1 cellular context compared by ENCODE assay signal in the genomic region with DNA sequence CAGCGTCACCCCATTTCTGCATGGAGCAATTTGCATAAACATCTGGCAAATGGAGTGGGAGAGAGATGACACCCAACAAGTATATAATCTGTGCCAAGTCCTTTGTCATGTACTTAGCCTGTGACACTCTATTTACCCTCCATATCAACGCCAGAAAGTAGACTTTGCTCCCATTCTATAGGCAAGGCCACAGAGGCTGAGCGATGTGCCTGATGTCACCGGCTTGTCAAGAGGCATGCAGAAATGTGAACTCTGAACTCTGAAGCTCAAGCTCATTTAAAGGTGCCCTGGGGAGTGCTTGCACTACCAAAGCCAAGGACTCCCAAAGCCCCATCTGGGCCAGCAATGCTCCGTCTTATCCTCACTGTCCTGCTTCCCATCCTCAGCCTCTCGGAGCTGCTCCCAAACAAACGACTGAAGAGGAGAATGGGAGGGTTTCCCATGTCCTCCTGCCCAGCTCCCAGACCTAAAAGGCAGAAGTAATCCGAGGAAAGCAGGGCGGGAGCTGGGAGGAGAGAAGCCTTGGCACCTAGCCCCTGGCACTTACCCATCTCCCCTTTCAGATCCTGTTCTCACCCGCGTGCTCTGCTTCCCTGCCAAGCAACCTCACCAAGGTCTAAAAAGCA.
A peak's percentile ranks its signal among the peaks of the same experiment; 100 is the strongest.
TF ChIP-seq lines count a peak whose summit lies in the region.

No MANE protein-coding gene starts in this region.

TF ChIP-seq in HepG2, 621 proteins besides CTCF, POLR2A, EP300 and RAD21 (continued from another document and continues in another):
- TF ChIP-seq, protein P1, sequence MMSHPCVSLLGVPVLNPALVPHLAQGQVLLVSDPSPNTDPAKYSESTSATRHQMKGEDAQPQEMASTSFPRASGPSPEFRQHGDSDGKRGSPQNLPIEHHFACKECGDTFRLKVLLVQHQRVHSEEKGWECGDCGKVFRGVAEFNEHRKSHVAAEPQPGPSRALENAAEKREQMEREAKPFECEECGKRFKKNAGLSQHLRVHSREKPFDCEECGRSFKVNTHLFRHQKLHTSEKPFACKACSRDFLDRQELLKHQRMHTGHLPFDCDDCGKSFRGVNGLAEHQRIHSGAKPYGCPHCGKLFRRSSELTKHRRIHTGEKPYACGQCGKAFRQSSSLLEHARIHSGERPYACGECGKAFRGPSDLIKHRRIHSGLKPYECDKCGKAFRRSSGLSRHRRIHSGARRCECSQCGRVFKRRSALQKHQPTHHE (CRISPR knock-in tag; IDR thresholded peaks at IDR 0.05; ENCODE audit: borderline replicate concordance) = no peak
- TF ChIP-seq, protein P2, sequence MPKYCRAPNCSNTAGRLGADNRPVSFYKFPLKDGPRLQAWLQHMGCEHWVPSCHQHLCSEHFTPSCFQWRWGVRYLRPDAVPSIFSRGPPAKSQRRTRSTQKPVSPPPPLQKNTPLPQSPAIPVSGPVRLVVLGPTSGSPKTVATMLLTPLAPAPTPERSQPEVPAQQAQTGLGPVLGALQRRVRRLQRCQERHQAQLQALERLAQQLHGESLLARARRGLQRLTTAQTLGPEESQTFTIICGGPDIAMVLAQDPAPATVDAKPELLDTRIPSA (CRISPR knock-in tag; IDR thresholded peaks at IDR 0.05; ENCODE audit: borderline replicate concordance) = no peak
- TF ChIP-seq ONECUT2 (CRISPR knock-in tag; IDR thresholded peaks at IDR 0.05) = 0 out of 2 replicates have a peak, but pooled peaks have one; percentile 42
- 0 out of 2 replicates have a peak, but pooled peaks have one; percentile 47 for TF ChIP-seq ZFP37 (CRISPR knock-in tag; IDR thresholded peaks at IDR 0.05; ENCODE audit: borderline replicate concordance)
- TF ChIP-seq, protein P3, sequence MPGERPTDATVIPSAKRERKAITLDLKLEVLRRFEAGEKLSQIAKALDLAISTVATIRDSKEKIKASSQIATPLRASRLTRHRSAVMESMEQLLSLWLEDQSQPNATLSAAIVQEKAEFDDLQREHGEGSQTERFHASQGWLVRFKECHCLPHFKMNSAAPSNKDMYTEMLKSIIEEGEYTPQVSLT (CRISPR knock-in tag; IDR thresholded peaks at IDR 0.05; ENCODE audit: borderline replicate concordance, low read depth) = no peak
- TF ChIP-seq NFIC (IDR thresholded peaks at IDR 0.05; ENCODE audit: low read length) = no peak
- peak; percentile 61 for TF ChIP-seq SOX13 (IDR thresholded peaks at IDR 0.05)
- TF ChIP-seq SOX13 (CRISPR knock-in tag; conservative IDR thresholded peaks at IDR 0.05 in 1 of 2, IDR thresholded peaks at IDR 0.05 in 1 of 2) = peak in 1 of 2 experiments; percentile 91; a peak in 2 of 4 replicates
- TF ChIP-seq, protein P4, sequence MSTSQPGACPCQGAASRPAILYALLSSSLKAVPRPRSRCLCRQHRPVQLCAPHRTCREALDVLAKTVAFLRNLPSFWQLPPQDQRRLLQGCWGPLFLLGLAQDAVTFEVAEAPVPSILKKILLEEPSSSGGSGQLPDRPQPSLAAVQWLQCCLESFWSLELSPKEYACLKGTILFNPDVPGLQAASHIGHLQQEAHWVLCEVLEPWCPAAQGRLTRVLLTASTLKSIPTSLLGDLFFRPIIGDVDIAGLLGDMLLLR (CRISPR knock-in tag; IDR thresholded peaks at IDR 0.05) = no peak
- no peak for TF ChIP-seq ZNF549 (CRISPR knock-in tag; IDR thresholded peaks at IDR 0.05)
- TF ChIP-seq, protein P5, sequence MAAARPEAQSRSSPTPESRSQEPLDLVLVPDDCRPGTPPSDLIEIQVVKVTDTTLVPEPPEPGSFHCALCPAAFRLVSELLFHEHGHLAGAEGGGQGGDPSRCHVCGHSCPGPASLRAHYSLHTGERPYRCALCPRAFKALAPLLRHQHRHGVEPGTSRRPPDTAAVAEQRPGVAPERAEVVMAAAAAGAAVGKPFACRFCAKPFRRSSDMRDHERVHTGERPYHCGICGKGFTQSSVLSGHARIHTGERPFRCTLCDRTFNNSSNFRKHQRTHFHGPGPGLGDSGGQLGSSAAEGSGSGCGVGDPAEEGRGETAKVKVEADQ (CRISPR knock-in tag; IDR thresholded peaks at IDR 0.05; ENCODE audit: borderline replicate concordance) = no peak; the same call in 1 of the 2 replicates
- peak; percentile 81 for TF ChIP-seq FOXJ3 (CRISPR knock-in tag; IDR thresholded peaks at IDR 0.05; ENCODE audit: borderline replicate concordance)
- no peak for TF ChIP-seq HOXA9 (CRISPR knock-in tag; IDR thresholded peaks at IDR 0.05; ENCODE audit: borderline replicate concordance)
- TF ChIP-seq ZMYM4 (CRISPR knock-in tag; IDR thresholded peaks at IDR 0.05) = peak; percentile 83
- 0 out of 2 replicates have a peak, but pooled peaks have one; percentile 40 for TF ChIP-seq CHD4 (IDR thresholded peaks at IDR 0.05; ENCODE audit: borderline replicate concordance, low read length)
- TF ChIP-seq MYNN (CRISPR knock-in tag; IDR thresholded peaks at IDR 0.05; ENCODE audit: low read depth) = no peak
- TF ChIP-seq ZSCAN30 (CRISPR knock-in tag; IDR thresholded peaks at IDR 0.05) = 0 out of 2 replicates have a peak, but pooled peaks have one; percentile 45
- TF ChIP-seq NAIF1 (CRISPR knock-in tag; IDR thresholded peaks at IDR 0.05; ENCODE audit: borderline replicate concordance) = 0 out of 2 replicates have a peak, but pooled peaks have one; percentile 21
- TF ChIP-seq HOXA5 (CRISPR knock-in tag; IDR thresholded peaks at IDR 0.05) = peak; percentile 63; the same call in 1 of the 2 replicates
- TF ChIP-seq, protein P6, sequence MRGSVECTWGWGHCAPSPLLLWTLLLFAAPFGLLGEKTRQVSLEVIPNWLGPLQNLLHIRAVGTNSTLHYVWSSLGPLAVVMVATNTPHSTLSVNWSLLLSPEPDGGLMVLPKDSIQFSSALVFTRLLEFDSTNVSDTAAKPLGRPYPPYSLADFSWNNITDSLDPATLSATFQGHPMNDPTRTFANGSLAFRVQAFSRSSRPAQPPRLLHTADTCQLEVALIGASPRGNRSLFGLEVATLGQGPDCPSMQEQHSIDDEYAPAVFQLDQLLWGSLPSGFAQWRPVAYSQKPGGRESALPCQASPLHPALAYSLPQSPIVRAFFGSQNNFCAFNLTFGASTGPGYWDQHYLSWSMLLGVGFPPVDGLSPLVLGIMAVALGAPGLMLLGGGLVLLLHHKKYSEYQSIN (CRISPR knock-in tag; IDR thresholded peaks at IDR 0.05; ENCODE audit: borderline replicate concordance) = no peak
- peak; percentile 87 for TF ChIP-seq RARA (CRISPR knock-in tag; IDR thresholded peaks at IDR 0.05)
- TF ChIP-seq NFKBIZ (CRISPR knock-in tag; IDR thresholded peaks at IDR 0.05) = no peak
- TF ChIP-seq, protein P7, sequence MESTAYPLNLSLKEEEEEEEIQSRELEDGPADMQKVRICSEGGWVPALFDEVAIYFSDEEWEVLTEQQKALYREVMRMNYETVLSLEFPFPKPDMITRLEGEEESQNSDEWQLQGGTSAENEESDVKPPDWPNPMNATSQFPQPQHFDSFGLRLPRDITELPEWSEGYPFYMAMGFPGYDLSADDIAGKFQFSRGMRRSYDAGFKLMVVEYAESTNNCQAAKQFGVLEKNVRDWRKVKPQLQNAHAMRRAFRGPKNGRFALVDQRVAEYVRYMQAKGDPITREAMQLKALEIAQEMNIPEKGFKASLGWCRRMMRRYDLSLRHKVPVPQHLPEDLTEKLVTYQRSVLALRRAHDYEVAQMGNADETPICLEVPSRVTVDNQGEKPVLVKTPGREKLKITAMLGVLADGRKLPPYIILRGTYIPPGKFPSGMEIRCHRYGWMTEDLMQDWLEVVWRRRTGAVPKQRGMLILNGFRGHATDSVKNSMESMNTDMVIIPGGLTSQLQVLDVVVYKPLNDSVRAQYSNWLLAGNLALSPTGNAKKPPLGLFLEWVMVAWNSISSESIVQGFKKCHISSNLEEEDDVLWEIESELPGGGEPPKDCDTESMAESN (CRISPR knock-in tag; conservative IDR thresholded peaks at IDR 0.05) = peak; percentile 42; the same call in 1 of the 2 replicates
- peak; percentile 70 for TF ChIP-seq ZBTB38 (CRISPR knock-in tag; IDR thresholded peaks at IDR 0.05)
- no peak for TF ChIP-seq PAWR (CRISPR knock-in tag; IDR thresholded peaks at IDR 0.05; ENCODE audit: borderline replicate concordance)
- no peak for TF ChIP-seq ASH2L (IDR thresholded peaks at IDR 0.05; ENCODE audit: insufficient read length, low read depth, low read length)
- TF ChIP-seq FOXM1 (CRISPR knock-in tag; IDR thresholded peaks at IDR 0.05) = no peak
- TF ChIP-seq, protein P8, sequence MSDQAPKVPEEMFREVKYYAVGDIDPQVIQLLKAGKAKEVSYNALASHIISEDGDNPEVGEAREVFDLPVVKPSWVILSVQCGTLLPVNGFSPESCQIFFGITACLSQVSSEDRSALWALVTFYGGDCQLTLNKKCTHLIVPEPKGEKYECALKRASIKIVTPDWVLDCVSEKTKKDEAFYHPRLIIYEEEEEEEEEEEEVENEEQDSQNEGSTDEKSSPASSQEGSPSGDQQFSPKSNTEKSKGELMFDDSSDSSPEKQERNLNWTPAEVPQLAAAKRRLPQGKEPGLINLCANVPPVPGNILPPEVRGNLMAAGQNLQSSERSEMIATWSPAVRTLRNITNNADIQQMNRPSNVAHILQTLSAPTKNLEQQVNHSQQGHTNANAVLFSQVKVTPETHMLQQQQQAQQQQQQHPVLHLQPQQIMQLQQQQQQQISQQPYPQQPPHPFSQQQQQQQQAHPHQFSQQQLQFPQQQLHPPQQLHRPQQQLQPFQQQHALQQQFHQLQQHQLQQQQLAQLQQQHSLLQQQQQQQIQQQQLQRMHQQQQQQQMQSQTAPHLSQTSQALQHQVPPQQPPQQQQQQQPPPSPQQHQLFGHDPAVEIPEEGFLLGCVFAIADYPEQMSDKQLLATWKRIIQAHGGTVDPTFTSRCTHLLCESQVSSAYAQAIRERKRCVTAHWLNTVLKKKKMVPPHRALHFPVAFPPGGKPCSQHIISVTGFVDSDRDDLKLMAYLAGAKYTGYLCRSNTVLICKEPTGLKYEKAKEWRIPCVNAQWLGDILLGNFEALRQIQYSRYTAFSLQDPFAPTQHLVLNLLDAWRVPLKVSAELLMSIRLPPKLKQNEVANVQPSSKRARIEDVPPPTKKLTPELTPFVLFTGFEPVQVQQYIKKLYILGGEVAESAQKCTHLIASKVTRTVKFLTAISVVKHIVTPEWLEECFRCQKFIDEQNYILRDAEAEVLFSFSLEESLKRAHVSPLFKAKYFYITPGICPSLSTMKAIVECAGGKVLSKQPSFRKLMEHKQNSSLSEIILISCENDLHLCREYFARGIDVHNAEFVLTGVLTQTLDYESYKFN (CRISPR knock-in tag; conservative IDR thresholded peaks at IDR 0.05) = peak; percentile 98
- TF ChIP-seq, protein P9, sequence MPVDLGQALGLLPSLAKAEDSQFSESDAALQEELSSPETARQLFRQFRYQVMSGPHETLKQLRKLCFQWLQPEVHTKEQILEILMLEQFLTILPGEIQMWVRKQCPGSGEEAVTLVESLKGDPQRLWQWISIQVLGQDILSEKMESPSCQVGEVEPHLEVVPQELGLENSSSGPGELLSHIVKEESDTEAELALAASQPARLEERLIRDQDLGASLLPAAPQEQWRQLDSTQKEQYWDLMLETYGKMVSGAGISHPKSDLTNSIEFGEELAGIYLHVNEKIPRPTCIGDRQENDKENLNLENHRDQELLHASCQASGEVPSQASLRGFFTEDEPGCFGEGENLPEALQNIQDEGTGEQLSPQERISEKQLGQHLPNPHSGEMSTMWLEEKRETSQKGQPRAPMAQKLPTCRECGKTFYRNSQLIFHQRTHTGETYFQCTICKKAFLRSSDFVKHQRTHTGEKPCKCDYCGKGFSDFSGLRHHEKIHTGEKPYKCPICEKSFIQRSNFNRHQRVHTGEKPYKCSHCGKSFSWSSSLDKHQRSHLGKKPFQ (CRISPR knock-in tag; IDR thresholded peaks at IDR 0.05; ENCODE audit: insufficient replicate concordance) = no peak
- TF ChIP-seq, protein P10, sequence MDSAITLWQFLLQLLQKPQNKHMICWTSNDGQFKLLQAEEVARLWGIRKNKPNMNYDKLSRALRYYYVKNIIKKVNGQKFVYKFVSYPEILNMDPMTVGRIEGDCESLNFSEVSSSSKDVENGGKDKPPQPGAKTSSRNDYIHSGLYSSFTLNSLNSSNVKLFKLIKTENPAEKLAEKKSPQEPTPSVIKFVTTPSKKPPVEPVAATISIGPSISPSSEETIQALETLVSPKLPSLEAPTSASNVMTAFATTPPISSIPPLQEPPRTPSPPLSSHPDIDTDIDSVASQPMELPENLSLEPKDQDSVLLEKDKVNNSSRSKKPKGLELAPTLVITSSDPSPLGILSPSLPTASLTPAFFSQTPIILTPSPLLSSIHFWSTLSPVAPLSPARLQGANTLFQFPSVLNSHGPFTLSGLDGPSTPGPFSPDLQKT (CRISPR knock-in tag; IDR thresholded peaks at IDR 0.05; ENCODE audit: borderline replicate concordance) = no peak
- TF ChIP-seq ZNF777 (CRISPR knock-in tag; IDR thresholded peaks at IDR 0.05) = no peak
- TF ChIP-seq RFX5 (IDR thresholded peaks at IDR 0.05; ENCODE audit: low read depth, low read length) = peak; percentile 14; the same call in 1 of the 2 replicates
- TF ChIP-seq, protein P11, sequence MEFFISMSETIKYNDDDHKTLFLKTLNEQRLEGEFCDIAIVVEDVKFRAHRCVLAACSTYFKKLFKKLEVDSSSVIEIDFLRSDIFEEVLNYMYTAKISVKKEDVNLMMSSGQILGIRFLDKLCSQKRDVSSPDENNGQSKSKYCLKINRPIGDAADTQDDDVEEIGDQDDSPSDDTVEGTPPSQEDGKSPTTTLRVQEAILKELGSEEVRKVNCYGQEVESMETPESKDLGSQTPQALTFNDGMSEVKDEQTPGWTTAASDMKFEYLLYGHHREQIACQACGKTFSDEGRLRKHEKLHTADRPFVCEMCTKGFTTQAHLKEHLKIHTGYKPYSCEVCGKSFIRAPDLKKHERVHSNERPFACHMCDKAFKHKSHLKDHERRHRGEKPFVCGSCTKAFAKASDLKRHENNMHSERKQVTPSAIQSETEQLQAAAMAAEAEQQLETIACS (CRISPR knock-in tag; IDR thresholded peaks at IDR 0.05) = no peak
- TF ChIP-seq ZNF350 (CRISPR knock-in tag; IDR thresholded peaks at IDR 0.05; ENCODE audit: borderline replicate concordance, low read depth) = peak; percentile 54
- no peak for TF ChIP-seq ZNF563 (CRISPR knock-in tag; IDR thresholded peaks at IDR 0.05)
- TF ChIP-seq, protein P12, sequence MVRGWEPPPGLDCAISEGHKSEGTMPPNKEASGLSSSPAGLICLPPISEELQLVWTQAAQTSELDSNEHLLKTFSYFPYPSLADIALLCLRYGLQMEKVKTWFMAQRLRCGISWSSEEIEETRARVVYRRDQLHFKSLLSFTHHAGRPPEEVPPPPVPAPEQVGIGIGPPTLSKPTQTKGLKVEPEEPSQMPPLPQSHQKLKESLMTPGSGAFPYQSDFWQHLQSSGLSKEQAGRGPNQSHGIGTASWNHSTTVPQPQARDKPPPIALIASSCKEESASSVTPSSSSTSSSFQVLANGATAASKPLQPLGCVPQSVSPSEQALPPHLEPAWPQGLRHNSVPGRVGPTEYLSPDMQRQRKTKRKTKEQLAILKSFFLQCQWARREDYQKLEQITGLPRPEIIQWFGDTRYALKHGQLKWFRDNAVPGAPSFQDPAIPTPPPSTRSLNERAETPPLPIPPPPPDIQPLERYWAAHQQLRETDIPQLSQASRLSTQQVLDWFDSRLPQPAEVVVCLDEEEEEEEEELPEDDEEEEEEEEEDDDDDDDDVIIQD (CRISPR knock-in tag; IDR thresholded peaks at IDR 0.05; ENCODE audit: low read depth) = peak; percentile 57; the same call in 1 of the 2 replicates
